ENCODE assay signal across 9 cellular contexts in genomic region chr11:72111300-72111699, GRCh38. TPM values are rescaled to one million over a fixed set of nuclear protein-coding genes. Genes with fewer than 3 reads are reported as not detected.
DNase-seq lines count a peak whose midpoint lies in the region; ATAC-seq and TF ChIP-seq lines count a peak whose summit lies in the region.
"Had no signal": no experiment of that assay in that cellular context is flagged by ENCODE, and none has a peak within 500 bp of the region (broad histone marks: within the 10 kb centered on the region; RNA-seq: fewer than 3 reads in every experiment).

No MANE protein-coding gene starts in this region.

- TF ChIP-seq CTCF in body of pancreas (IDR thresholded peaks at IDR 0.05) (no peak), upper lobe of right lung (IDR thresholded peaks at IDR 0.05) (no peak)

- no peak overlapping the region for H3K4me3 ChIP-seq in body of pancreas
- H3K4me3 ChIP-seq in mesodermal cell (ENCODE audit: extremely low read depth, insufficient read depth, low read length, poor library complexity, severe bottlenecking) = peak overlapping the region; percentile 60
- H3K4me3 ChIP-seq in upper lobe of right lung = peak overlapping the region; percentile 74

- H3K27ac ChIP-seq in body of pancreas (peak overlapping the region; percentile 96 to 98 (median 96)), mesodermal cell (ENCODE audit: low read depth, low read length, severe bottlenecking) (peak overlapping the region; percentile 98), upper lobe of right lung (peak overlapping the region; percentile 100)

- ATAC-seq in body of pancreas (no peak), upper lobe of right lung (no peak), HG03571 (IDR thresholded peaks at IDR 0.05; ENCODE audit: unreplicated experiment) (no peak)

- H3K27me3 ChIP-seq in body of pancreas (no peaks in the 10 kb centered on the region), upper lobe of right lung (no peaks in the 10 kb centered on the region)

- CTCF ChIA-PET in activated naive CD4-positive, alpha-beta T cell treated with anti-CD3 and anti-CD28 coated beads, Interleukin-2, amount 10 ng/mL, durations not matched to agents 7 days and 5 days (lab: Charles Lee) = interaction anchor here (1.0 to 1.2 kb wide), 2 partner anchors 33 to 86 kb away, joined by 3 read pairs; no protein-coding TSS in a partner anchor

- peaks cover 24% of the 10 kb centered on the region for H3K4me1 Mint-ChIP-seq in activated naive CD4-positive, alpha-beta T cell treated with anti-CD3 and anti-CD28 coated beads, Interleukin-2, amount 10 ng/mL, durations not matched to agents 7 days and 5 days

- H3K4me1 ChIP-seq in body of pancreas (peaks cover 15% of the 10 kb centered on the region), mesodermal cell (ENCODE audit: control insufficient read depth, insufficient read depth, low read length, poor library complexity, severe bottlenecking) (peaks cover 4% of the 10 kb centered on the region), upper lobe of right lung (peaks cover 9% of the 10 kb centered on the region)

- no peaks in the 10 kb centered on the region for H3K27me3 Mint-ChIP-seq in activated naive CD4-positive, alpha-beta T cell treated with anti-CD3 and anti-CD28 coated beads, Interleukin-2, amount 10 ng/mL, durations not matched to agents 7 days and 5 days

- H3K36me3 ChIP-seq in body of pancreas (replicated peaks in 1 of 2; ENCODE audit: insufficient read depth in 1 of 2, low read depth in 2 of 2) (no peaks in the 10 kb centered on the region), mesodermal cell (ENCODE audit: control insufficient read depth, insufficient read depth, low read length) (peaks cover 13% of the 10 kb centered on the region), upper lobe of right lung (no peaks in the 10 kb centered on the region)

- peaks cover 23% of the 10 kb centered on the region for H3K36me3 Mint-ChIP-seq in activated naive CD4-positive, alpha-beta T cell treated with anti-CD3 and anti-CD28 coated beads, Interleukin-2, amount 10 ng/mL, durations not matched to agents 7 days and 5 days

- H3K9me3 Mint-ChIP-seq in activated naive CD4-positive, alpha-beta T cell treated with anti-CD3 and anti-CD28 coated beads, Interleukin-2, amount 10 ng/mL, durations not matched to agents 7 days and 5 days = no peaks in the 10 kb centered on the region

- DNase-seq in activated naive CD4-positive, alpha-beta T cell treated with anti-CD3 and anti-CD28 coated beads, Interleukin-2, amount 10 ng/mL, durations not matched to agents 7 days and 5 days = no peak
- DNase-seq in activated naive CD4-positive, alpha-beta T cell treated with Interleukin-2 at 50 U/mL for 16 hours = no peak
- no peak for DNase-seq in body of pancreas
- DNase-seq in upper lobe of right lung = no peak
- no peak for DNase-seq in LoVo (ENCODE audit: low spot score)
- no peak for DNase-seq in AG08395 (ENCODE audit: low spot score)
- DNase-seq: DMS53 had no signal

- no peaks in the 10 kb centered on the region for H3K9me3 ChIP-seq in body of pancreas
- H3K9me3 ChIP-seq in mesodermal cell (ENCODE audit: control insufficient read depth, low read length) = no peaks in the 10 kb centered on the region
- no peaks in the 10 kb centered on the region for H3K9me3 ChIP-seq in upper lobe of right lung

- peak overlapping the region; percentile 90 for H3K4me3 Mint-ChIP-seq in activated naive CD4-positive, alpha-beta T cell treated with anti-CD3 and anti-CD28 coated beads, Interleukin-2, amount 10 ng/mL, durations not matched to agents 7 days and 5 days

- peak overlapping the region; percentile 99 for H3K27ac Mint-ChIP-seq in activated naive CD4-positive, alpha-beta T cell treated with anti-CD3 and anti-CD28 coated beads, Interleukin-2, amount 10 ng/mL, durations not matched to agents 7 days and 5 days

- no peak for TF ChIP-seq POLR2A in body of pancreas (IDR thresholded peaks at IDR 0.05)

- intact Hi-C loops in body of pancreas (cut with DNase I) (no loop called here), upper lobe of right lung (cut with DNase I) (no loop called here)

RNA-seq across cellular contexts. Expression of gene ANAPC15, which starts 1.2 kb away (rescaled TPM):
- 10 to 100 TPM; 14.2 to 22.1 TPM for total RNA-seq in body of pancreas
- 38.9 TPM for polyA plus RNA-seq in mesodermal cell (2013, experiment 1 of 2)
- 48.8 TPM for polyA plus RNA-seq in mesodermal cell (2013, experiment 2 of 2)
- total RNA-seq in upper lobe of right lung = 25.2 TPM

RNA-seq across cellular contexts. Expression of gene TOMT, which starts 5.6 kb away (rescaled TPM):
- total RNA-seq in body of pancreas (not detected), upper lobe of right lung (not detected)
- polyA plus RNA-seq in mesodermal cell (2013, experiment 1 of 2) = not detected
- not detected for polyA plus RNA-seq in mesodermal cell (2013, experiment 2 of 2)

RNA-seq across cellular contexts. Expression of gene LAMTOR1, which starts 8.2 kb away (rescaled TPM):
- 10 to 100 TPM; 65.6 to 66.9 TPM for total RNA-seq in body of pancreas
- 142 TPM for polyA plus RNA-seq in mesodermal cell (2013, experiment 1 of 2)
- 112 TPM for polyA plus RNA-seq in mesodermal cell (2013, experiment 2 of 2)
- 100 TPM for total RNA-seq in upper lobe of right lung

RNA-seq across cellular contexts. Expression of gene FOLR3, which starts 24.2 kb away (rescaled TPM):
- total RNA-seq in body of pancreas (not detected), upper lobe of right lung (29.0 TPM)
- not detected for polyA plus RNA-seq in mesodermal cell (2013, experiment 1 of 2)
- not detected for polyA plus RNA-seq in mesodermal cell (2013, experiment 2 of 2)

RNA-seq across cellular contexts. Expression of gene LRRC51, which starts 30.6 kb away (rescaled TPM):
- total RNA-seq in body of pancreas (1 to 10 TPM; 2.3 to 9.9 TPM), upper lobe of right lung (6.8 TPM)
- polyA plus RNA-seq in mesodermal cell (2013, experiment 1 of 2) = 5.4 TPM
- polyA plus RNA-seq in mesodermal cell (2013, experiment 2 of 2) = 4.9 TPM

Comparison
In these comparisons a context has a peak if more than half of its experiments do, and no peak if none do; other contexts are left out.
1. H3K4me3 ChIP-seq: peak in mesodermal cell (single experiment) and upper lobe of right lung (single experiment); none in body of pancreas (0 of 2).
2. Peak in every context shown above with its lines, with median percentiles within 50 percentile points of each other: H3K27ac ChIP-seq.